ENCODE assay signal across 16 cellular contexts in the genomic region with DNA sequence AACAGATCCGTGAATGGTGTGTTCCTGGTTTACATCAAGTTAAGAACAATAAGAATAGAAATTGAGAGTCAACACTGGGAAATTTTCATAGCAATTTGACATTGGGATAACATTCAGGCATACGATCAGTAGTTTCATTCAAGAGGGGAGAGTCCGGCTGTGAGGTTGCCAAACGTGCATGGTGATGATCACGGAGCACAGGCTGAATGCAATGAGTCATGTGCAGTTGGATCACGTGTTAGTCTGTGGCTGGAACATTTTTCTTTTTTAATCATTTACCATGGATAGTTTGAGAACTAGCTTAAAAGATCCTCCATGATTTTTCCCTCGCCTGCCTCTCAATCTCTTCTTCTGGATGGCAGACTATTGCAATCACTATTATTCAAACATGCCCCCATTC. TPM values are rescaled to one million over a fixed set of nuclear protein-coding genes. Genes with fewer than 3 reads are reported as not detected.
DNase-seq lines count a peak whose midpoint lies in the region; ATAC-seq, FAIRE-seq and TF ChIP-seq lines count a peak whose summit lies in the region.
"Had no signal": no experiment of that assay in that cellular context is flagged by ENCODE, and none has a peak within 500 bp of the region (broad histone marks: within the 10 kb centered on the region; RNA-seq: fewer than 3 reads in every experiment).

No MANE protein-coding gene starts in this region.

- H3K27ac ChIP-seq in RWPE1 (no peak overlapping the region), kidney (ENCODE audit: low read depth in 2 of 2, low read length in 2 of 2) (no peak overlapping the region)

- peaks cover 0 to 2% of the 10 kb centered on the region in 2 donors for H3K4me1 ChIP-seq in kidney (ENCODE audit: control insufficient read depth in 1 of 2, insufficient read depth in 1 of 2, low read depth in 1 of 2, low read length in 2 of 2)

- no peaks in the 10 kb centered on the region for H3K9me3 Mint-ChIP-seq in activated naive CD4-positive, alpha-beta T cell treated with anti-CD3 and anti-CD28 coated beads, Interleukin-2, amount 50 U/mL, for 72 hours

- no peak overlapping the region for H3K27ac Mint-ChIP-seq in activated naive CD4-positive, alpha-beta T cell treated with anti-CD3 and anti-CD28 coated beads, Interleukin-2, amount 50 U/mL, for 72 hours

- no peak overlapping the region for H3K9ac ChIP-seq in kidney (ENCODE audit: low read length in 2 of 2)

- intact Hi-C loops in kidney (cut with DNase I), result no loop called here

- TF ChIP-seq CTCF in RWPE1 (conservative IDR thresholded peaks at IDR 0.05; ENCODE audit: low read depth) (no peak), fibroblast of villous mesenchyme (IDR thresholded peaks at IDR 0.05; ENCODE audit: insufficient read depth, low read depth, low read length) (no peak), kidney (IDR thresholded peaks at IDR 0.05; ENCODE audit: borderline replicate concordance, extremely low read depth, insufficient read depth) (no peak)

- DNase-seq in H54 (ENCODE audit: insufficient read length, low spot score) (peak; percentile 17), RWPE1 (ENCODE audit: low spot score) (peak; percentile 40), fibroblast of villous mesenchyme (ENCODE audit: low read depth) (peak; percentile 21), skeletal muscle cell (ENCODE audit: low read depth) (peak; percentile 79), kidney (no peak)
- DNase-seq in activated naive CD4-positive, alpha-beta T cell treated with anti-CD3 and anti-CD28 coated beads, Interleukin-2, amount 50 U/mL, for 72 hours (ENCODE audit: low spot score in 2 of 2), result no peak
- DNase-seq: activated T-cell treated with anti-CD3 and anti-CD28 coated beads for 4 hours; aorta; DND-41; OCI-M1; stimulated activated CD4-positive, alpha-beta T cell treated with anti-CD3 and anti-CD28 coated beads, Interleukin-2, amount 100 ng/mL, for 24 hours; stimulated activated naive CD8-positive, alpha-beta T cell treated with anti-CD3 and anti-CD28 coated beads, Interleukin-15, Interleukin-2, amounts not matched to agents 100 U/mL and 50 U/mL, for 24 hours had no signal

- POLR2A ChIA-PET in RWPE1 (lab: Yijun Ruan, JAX; ENCODE audit: low non-redundant PET), result no interaction called here

- no peak for TF ChIP-seq POLR2A in H54 (IDR thresholded peaks at IDR 0.05; ENCODE audit: low read depth, low read length)

- H3K36me3 Mint-ChIP-seq in activated naive CD4-positive, alpha-beta T cell treated with anti-CD3 and anti-CD28 coated beads, Interleukin-2, amount 50 U/mL, for 72 hours, result no peaks in the 10 kb centered on the region

- no peaks in the 10 kb centered on the region for H3K36me3 ChIP-seq in kidney (ENCODE audit: control insufficient read depth in 1 of 2, insufficient read depth in 2 of 2, low read length in 2 of 2)

- peak; percentile 85 for FAIRE-seq in H54 (lab: Jason Lieb, UNC)
- FAIRE-seq in kidney (lab: Jason Lieb, UNC), result no peak
- FAIRE-seq: endometrium, GM18507, islet of Langerhans had no signal

- H3K9me3 ChIP-seq in kidney (ENCODE audit: control insufficient read depth in 1 of 2, low read length in 2 of 2), result no peaks in the 10 kb centered on the region

- ATAC-seq in activated CD4-positive, CD25-positive, alpha-beta regulatory T cell treated with anti-CD3 and anti-CD28 coated beads, Interleukin-2, amount 50 U/mL, for 24 hours, result no peak
- no peak for ATAC-seq in activated naive CD4-positive, alpha-beta T cell treated with anti-CD3 and anti-CD28 coated beads, Interleukin-2, amount 50 U/mL, for 72 hours
- ATAC-seq: stimulated activated naive CD8-positive, alpha-beta T cell treated with anti-CD3 and anti-CD28 coated beads, Interleukin-15, Interleukin-2, amounts not matched to agents 100 U/mL and 50 U/mL, for 24 hours had no signal

- CTCF ChIA-PET in RWPE1 (lab: Yijun Ruan, JAX), result interaction anchor here (0.7 kb wide), 1 partner anchor 61 kb away, joined by 3 read pairs; no protein-coding TSS in a partner anchor

- no peak overlapping the region for H3K4me3 ChIP-seq in fibroblast of villous mesenchyme (ENCODE audit: low read depth, low read length)
- H3K4me3 ChIP-seq in skeletal muscle cell (ENCODE audit: low read depth, low read length), result no peak overlapping the region
- H3K4me3 ChIP-seq in kidney (ENCODE audit: low read length in 2 of 2), result peak overlapping the region in 1 of 2 donors; percentile 7

RNA-seq across cellular contexts. Expression of gene DCT, which starts 2.5 kb away (rescaled TPM):
- total RNA-seq in fibroblast of villous mesenchyme (not detected in 2 replicates), kidney (0.13 TPM)
- 0.11 TPM for polyA plus RNA-seq in kidney (ENCODE audit: insufficient read depth, low read depth, low replicate concordance)
- total RNA-seq in activated naive CD4-positive, alpha-beta T cell treated with anti-CD3 and anti-CD28 coated beads, Interleukin-2, amount 50 U/mL, for 72 hours, result under 1 TPM; 0.14 to 0.34 TPM

Comparison
In these comparisons a context has a peak if more than half of its experiments do, and no peak if none do; other contexts are left out.
1. DNase-seq: peak in H54 (single experiment), RWPE1 (single experiment), fibroblast of villous mesenchyme (single experiment) and skeletal muscle cell (single experiment); none in kidney (single experiment) and activated naive CD4-positive, alpha-beta T cell treated with anti-CD3 and anti-CD28 coated beads, Interleukin-2, amount 50 U/mL, for 72 hours (0 of 2).